29 cellular contexts compared by ENCODE assay signal in genomic region chr1:167190747-167191237, GRCh38.
"Had no signal": no experiment of that assay in that cellular context is flagged by ENCODE, and none has a peak within 500 bp of the region (broad histone marks: within the 10 kb centered on the region; RNA-seq: fewer than 3 reads in every experiment).

No MANE protein-coding gene starts in this region.

- H3K36me3 Mint-ChIP-seq: stimulated activated effector memory CD8-positive, alpha-beta T cell treated with anti-CD3 and anti-CD28 coated beads, Interleukin-12 subunit alpha, Interleukin-12 subunit beta, amount 100 ng/mL, for 72 hours; stimulated activated memory B cell treated with anti-CD40 and anti-IgM and Interleukin-4, amounts not matched to agents 10 μg/mL and 1 μg/mL and 100 μg/mL, for 72 hours; stimulated activated naive B cell treated with anti-CD40 and anti-IgM and Interleukin-4, amounts not matched to agents 10 μg/mL and 1 μg/mL and 100 μg/mL, for 72 hours; type B pancreatic cell had no signal

- H3K4me1 Mint-ChIP-seq: stimulated activated effector memory CD8-positive, alpha-beta T cell treated with anti-CD3 and anti-CD28 coated beads, Interleukin-12 subunit alpha, Interleukin-12 subunit beta, amount 100 ng/mL, for 72 hours; stimulated activated memory B cell treated with anti-CD40 and anti-IgM and Interleukin-4, amounts not matched to agents 10 μg/mL and 1 μg/mL and 100 μg/mL, for 72 hours; stimulated activated naive B cell treated with anti-CD40 and anti-IgM and Interleukin-4, amounts not matched to agents 10 μg/mL and 1 μg/mL and 100 μg/mL, for 72 hours had no signal

- H3K9me3 Mint-ChIP-seq: stimulated activated effector memory CD8-positive, alpha-beta T cell treated with anti-CD3 and anti-CD28 coated beads, Interleukin-12 subunit alpha, Interleukin-12 subunit beta, amount 100 ng/mL, for 72 hours; stimulated activated memory B cell treated with anti-CD40 and anti-IgM and Interleukin-4, amounts not matched to agents 10 μg/mL and 1 μg/mL and 100 μg/mL, for 72 hours; stimulated activated naive B cell treated with anti-CD40 and anti-IgM and Interleukin-4, amounts not matched to agents 10 μg/mL and 1 μg/mL and 100 μg/mL, for 72 hours; stimulated activated naive CD8-positive, alpha-beta T cell treated with anti-CD3 and anti-CD28 coated beads, Interleukin-15, amount 100 ng/mL, for 72 hours; stimulated activated naive CD8-positive, alpha-beta T cell treated with anti-CD3 and anti-CD28 coated beads, Interleukin-15, Interleukin-2, amounts not matched to agents 100 ng/mL and 50 ng/mL, for 24 hours had no signal

- H3K27me3 ChIP-seq: stomach, suprapubic skin, testis, thyroid gland, tibial artery, tibial nerve, transverse colon, upper lobe of left lung, upper lobe of right lung, uterus, vagina had no signal

- FAIRE-seq: urothelium cell line had no signal

- H3K36me3 ChIP-seq: stomach, suprapubic skin, thoracic aorta, thyroid gland, tibial artery, tibial nerve, transverse colon, upper lobe of left lung, upper lobe of right lung, uterus, vagina had no signal

- H3K27ac ChIP-seq: stomach, suprapubic skin, testis, thoracic aorta, thyroid gland, tibial artery, tibial nerve, transverse colon, upper lobe of left lung, upper lobe of right lung, uterus, vagina had no signal

- DNase-seq: stimulated activated CD4-positive, alpha-beta T cell treated with anti-CD3 and anti-CD28 coated beads, Interleukin-2, amount 100 ng/mL, for 48 hours; stimulated activated CD4-positive, alpha-beta T cell treated with anti-CD3 and anti-CD28 coated beads, Interleukin-4, amount 100 ng/mL, for 1 hour; stimulated activated CD4-positive, alpha-beta T cell treated with anti-CD3 and anti-CD28 coated beads, Interleukin-4, amount 100 ng/mL, for 24 hours; stimulated activated CD4-positive, alpha-beta T cell treated with anti-CD3 and anti-CD28 coated beads, Interleukin-4, amount 100 ng/mL, for 4 hours; stimulated activated CD8-positive, alpha-beta memory T cell treated with anti-CD3 and anti-CD28 coated beads, Interleukin-4, amount 100 ng/mL, for 48 hours; stimulated activated naive B cell treated with anti-CD40 and anti-IgM and Interleukin-4, amounts not matched to agents 10 μg/mL and 1 μg/mL and 100 μg/mL, for 72 hours; stimulated activated naive CD4-positive, alpha-beta T cell; stimulated activated naive CD4-positive, alpha-beta T cell treated with Interleukin-2 at 50 U/mL for 16 hours; stimulated activated naive CD8-positive, alpha-beta T cell treated with anti-CD3 and anti-CD28 coated beads, Interleukin-15, amount 100 ng/mL, for 72 hours; stimulated activated naive CD8-positive, alpha-beta T cell treated with anti-CD3 and anti-CD28 coated beads, Interleukin-15, Interleukin-2, amounts not matched to agents 100 U/mL and 50 U/mL, for 24 hours; stomach; substantia nigra; testis; thyroid gland; tibial artery; transverse colon; trophoblast cell; upper lobe of left lung; upper lobe of right lung; uterus had no signal

- H3K4me1 ChIP-seq: stomach, suprapubic skin, thyroid gland, tibial nerve, transverse colon, upper lobe of left lung, upper lobe of right lung, uterus, vagina had no signal

- H3K4me3 Mint-ChIP-seq: stimulated activated effector memory CD8-positive, alpha-beta T cell treated with anti-CD3 and anti-CD28 coated beads, Interleukin-12 subunit alpha, Interleukin-12 subunit beta, amount 100 ng/mL, for 72 hours; stimulated activated memory B cell treated with anti-CD40 and anti-IgM and Interleukin-4, amounts not matched to agents 10 μg/mL and 1 μg/mL and 100 μg/mL, for 72 hours; stimulated activated naive B cell treated with anti-CD40 and anti-IgM and Interleukin-4, amounts not matched to agents 10 μg/mL and 1 μg/mL and 100 μg/mL, for 72 hours; stimulated activated naive CD8-positive, alpha-beta T cell treated with anti-CD3 and anti-CD28 coated beads, Interleukin-15, amount 100 ng/mL, for 72 hours; stimulated activated naive CD8-positive, alpha-beta T cell treated with anti-CD3 and anti-CD28 coated beads, Interleukin-15, Interleukin-2, amounts not matched to agents 100 ng/mL and 50 ng/mL, for 24 hours; type B pancreatic cell had no signal

- H3K9me3 ChIP-seq: stomach, suprapubic skin, testis, thoracic aorta, thyroid gland, tibial artery, tibial nerve, transverse colon, upper lobe of left lung, upper lobe of right lung, uterus, vagina had no signal

- H3K4me3 ChIP-seq: stomach, suprapubic skin, testis, thoracic aorta, thyroid gland, tibial artery, tibial nerve, transverse colon, upper lobe of left lung, upper lobe of right lung, uterus, vagina had no signal

- H3K27ac Mint-ChIP-seq: stimulated activated effector memory CD8-positive, alpha-beta T cell treated with anti-CD3 and anti-CD28 coated beads, Interleukin-12 subunit alpha, Interleukin-12 subunit beta, amount 100 ng/mL, for 72 hours; stimulated activated memory B cell treated with anti-CD40 and anti-IgM and Interleukin-4, amounts not matched to agents 10 μg/mL and 1 μg/mL and 100 μg/mL, for 72 hours; stimulated activated naive B cell treated with anti-CD40 and anti-IgM and Interleukin-4, amounts not matched to agents 10 μg/mL and 1 μg/mL and 100 μg/mL, for 72 hours; stimulated activated naive CD8-positive, alpha-beta T cell treated with anti-CD3 and anti-CD28 coated beads, Interleukin-15, amount 100 ng/mL, for 72 hours; stimulated activated naive CD8-positive, alpha-beta T cell treated with anti-CD3 and anti-CD28 coated beads, Interleukin-15, Interleukin-2, amounts not matched to agents 100 ng/mL and 50 ng/mL, for 24 hours; type B pancreatic cell had no signal

- ATAC-seq: stimulated activated effector memory CD8-positive, alpha-beta T cell treated with anti-CD3 and anti-CD28 coated beads, Interleukin-12 subunit alpha, Interleukin-12 subunit beta, amount 100 ng/mL, for 72 hours; stimulated activated memory B cell treated with anti-CD40 and anti-IgM and Interleukin-4, amounts not matched to agents 10 μg/mL and 1 μg/mL and 100 μg/mL, for 72 hours; stimulated activated naive B cell treated with anti-CD40 and anti-IgM and Interleukin-4, amounts not matched to agents 10 μg/mL and 1 μg/mL and 100 μg/mL, for 72 hours; stimulated activated naive CD8-positive, alpha-beta T cell treated with anti-CD3 and anti-CD28 coated beads, Interleukin-15, amount 100 ng/mL, for 72 hours; stimulated activated naive CD8-positive, alpha-beta T cell treated with anti-CD3 and anti-CD28 coated beads, Interleukin-15, Interleukin-2, amounts not matched to agents 100 U/mL and 50 U/mL, for 24 hours; upper lobe of right lung had no signal
